ENCODE assay signal across 8 cellular contexts in genomic region chr3:194685050-194685722, GRCh38. TPM values are rescaled to one million over a fixed set of nuclear protein-coding genes. Genes with fewer than 3 reads are reported as not detected.
A peak's percentile ranks its signal among the peaks of the same experiment; 100 is the strongest.
DNase-seq lines count a peak whose midpoint lies in the region; ATAC-seq and TF ChIP-seq lines count a peak whose summit lies in the region.

No MANE protein-coding gene starts in this region.

- no peak for DNase-seq in HAP-1 (ENCODE audit: low spot score in 2 of 2)
- no peak for DNase-seq in activated naive CD8-positive, alpha-beta T cell treated with anti-CD3 and anti-CD28 coated beads for 36 hours
- DNase-seq in erythroblast (lab: John Stamatoyannopoulos, UW): no peak
- no peak for DNase-seq in NCI-H1092 treated with DMSO at 0.1 percent for 48 hours (lab: John Stamatoyannopoulos, UW)
- DNase-seq in COLO829 (ENCODE audit: low spot score): no peak

- peak overlapping the region; percentile 62 for H3K27ac Mint-ChIP-seq in activated naive CD8-positive, alpha-beta T cell treated with anti-CD3 and anti-CD28 coated beads for 36 hours

- no peaks in the 10 kb centered on the region; the same call in 1 of the 2 replicates for H3K36me3 ChIP-seq in HAP-1 (replicated peaks)
- no peaks in the 10 kb centered on the region for H3K36me3 ChIP-seq in muscle layer of colon (ENCODE audit: insufficient read depth, low read length)

- H3K9me3 ChIP-seq in HAP-1 (no peaks in the 10 kb centered on the region), muscle layer of colon (ENCODE audit: low read length) (no peaks in the 10 kb centered on the region)

- peaks cover 57% of the 10 kb centered on the region for H3K4me1 Mint-ChIP-seq in activated naive CD8-positive, alpha-beta T cell treated with anti-CD3 and anti-CD28 coated beads for 36 hours

- H3K27me3 Mint-ChIP-seq in activated naive CD8-positive, alpha-beta T cell treated with anti-CD3 and anti-CD28 coated beads for 36 hours: peaks cover 25% of the 10 kb centered on the region

- H3K9ac ChIP-seq in muscle layer of colon (ENCODE audit: low read length): peak overlapping the region; percentile 26

- H3K27me3 ChIP-seq in HAP-1 (ENCODE audit: low read depth): no peaks in the 10 kb centered on the region
- no peaks in the 10 kb centered on the region for H3K27me3 ChIP-seq in muscle layer of colon (ENCODE audit: control insufficient read depth in 1 of 2, insufficient read depth in 2 of 2, low read length in 2 of 2)

- H3K4me3 ChIP-seq in HAP-1 (peak overlapping the region; percentile 71), muscle layer of colon (ENCODE audit: low read depth in 1 of 2, low read length in 2 of 2) (peak overlapping the region in 1 of 2 donors; percentile 85)

- in situ Hi-C loops in HAP-1 (cut with MboI; ENCODE audit: low sequenced_read_pairs): loop anchor here (5.0 kb wide), 1 partner anchor 422 kb away; no protein-coding TSS in a partner anchor

- peak overlapping the region; percentile 78 for H3K4me3 Mint-ChIP-seq in activated naive CD8-positive, alpha-beta T cell treated with anti-CD3 and anti-CD28 coated beads for 36 hours

- ATAC-seq in GM18867 (IDR thresholded peaks at IDR 0.05; ENCODE audit: unreplicated experiment): no peak

- H3K36me3 Mint-ChIP-seq in activated naive CD8-positive, alpha-beta T cell treated with anti-CD3 and anti-CD28 coated beads for 36 hours: no peaks in the 10 kb centered on the region

- no peaks in the 10 kb centered on the region for H3K9me3 Mint-ChIP-seq in activated naive CD8-positive, alpha-beta T cell treated with anti-CD3 and anti-CD28 coated beads for 36 hours

- no peak for TF ChIP-seq CTCF in C4-2B (conservative IDR thresholded peaks at IDR 0.05)

- H3K4me1 ChIP-seq in HAP-1 (peaks cover 23% of the 10 kb centered on the region), muscle layer of colon (ENCODE audit: insufficient read depth, low read length) (peaks cover 38% of the 10 kb centered on the region)

- peak overlapping the region; percentile 81 for H3K27ac ChIP-seq in C4-2B
- peak overlapping the region; percentile 73 for H3K27ac ChIP-seq in muscle layer of colon (ENCODE audit: low read depth, low read length)

- TF ChIP-seq POLR2A in erythroblast (IDR thresholded peaks at IDR 0.05; ENCODE audit: low read length): no peak

RNA-seq across cellular contexts. Expression of gene FAM43A, which starts 0.5 kb away (rescaled TPM):
- 1 to 10 TPM; 3.8 to 4.1 TPM for total RNA-seq in activated naive CD8-positive, alpha-beta T cell treated with anti-CD3 and anti-CD28 coated beads for 36 hours

RNA-seq across cellular contexts. Expression of gene LSG1, which starts 13.2 kb away (rescaled TPM):
- total RNA-seq in activated naive CD8-positive, alpha-beta T cell treated with anti-CD3 and anti-CD28 coated beads for 36 hours: 10 to 100 TPM; 50.6 to 56.6 TPM

RNA-seq across cellular contexts. Expression of gene TMEM44, which starts 52.0 kb away (rescaled TPM):
- total RNA-seq in activated naive CD8-positive, alpha-beta T cell treated with anti-CD3 and anti-CD28 coated beads for 36 hours: 1 to 10 TPM; 3.0 to 4.4 TPM
